In genomic region chr2:155965415-155966070, GRCh38 we compare ENCODE assay signal across 1 cellular context.
TF ChIP-seq lines count a peak whose summit lies in the region.

No MANE protein-coding gene starts in this region.

TF ChIP-seq in K562, 482 proteins besides CTCF, POLR2A, EP300 and RAD21 (continued from another document):
- TF ChIP-seq TAF7 (tag; IDR thresholded peaks at IDR 0.05) (peak; percentile 68), ATF1 (CRISPR knock-in tag; IDR thresholded peaks at IDR 0.05) (no peak), ATF1 (tag; IDR thresholded peaks at IDR 0.05) (0 out of 2 replicates have a peak, but pooled peaks have one; percentile 14), TCFL5 (CRISPR knock-in tag; conservative IDR thresholded peaks at IDR 0.05) (no peak), YY1 (IDR thresholded peaks at IDR 0.05; ENCODE audit: borderline replicate concordance in 1 of 3, control insufficient read depth in 1 of 3, extremely low read depth in 1 of 3, insufficient read depth in 3 of 3, insufficient read length in 1 of 3, insufficient replicate concordance in 2 of 3, low read depth in 1 of 3, low read length in 2 of 3) (peak in 1 of 3 experiments; percentile 15)
